Comparison of ENCODE assay signal across 9 cellular contexts in the genomic region with DNA sequence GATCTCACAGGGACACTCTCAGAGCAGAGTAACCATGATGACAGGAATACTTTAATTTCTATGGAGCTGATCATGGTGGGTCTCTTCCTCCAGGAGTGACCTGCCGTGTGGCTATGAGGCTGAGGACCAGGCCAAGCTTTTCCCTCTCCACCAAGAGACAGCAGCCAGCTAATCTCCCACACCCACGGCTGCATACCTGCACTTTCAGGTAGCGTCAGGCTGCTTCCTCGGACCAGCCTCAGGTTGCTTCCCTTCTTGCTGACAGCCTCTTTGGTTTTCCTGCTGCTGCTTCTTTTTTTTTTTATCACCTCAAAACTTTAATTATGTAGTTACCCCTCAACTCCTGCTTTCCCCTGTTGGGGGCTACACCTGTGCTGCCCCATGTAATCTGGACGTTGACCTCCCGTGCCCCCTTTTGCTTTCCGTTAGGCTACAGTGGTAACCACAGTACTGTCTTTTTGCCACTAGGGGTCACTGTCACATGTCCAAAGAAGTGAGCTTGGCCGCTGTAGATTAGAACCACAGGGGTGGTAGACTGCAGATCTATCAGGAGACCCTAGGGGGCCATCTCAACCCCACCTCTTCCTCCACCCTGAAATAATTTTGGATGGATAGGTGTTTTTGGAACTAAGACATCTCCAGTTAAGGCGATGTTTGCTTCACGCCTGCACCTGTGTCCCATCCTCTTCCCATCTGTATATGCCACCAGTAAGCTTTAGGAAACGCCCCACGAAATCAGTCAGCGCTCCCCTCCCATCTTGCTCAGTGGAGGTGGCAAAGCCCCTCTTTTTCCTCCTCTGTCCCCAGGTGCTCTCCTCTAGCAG. TPM values are rescaled to one million over a fixed set of nuclear protein-coding genes. Genes with fewer than 3 reads are reported as not detected.
DNase-seq lines count a peak whose midpoint lies in the region; ATAC-seq, FAIRE-seq and TF ChIP-seq lines count a peak whose summit lies in the region.
"Had no signal": no experiment of that assay in that cellular context is flagged by ENCODE, and none has a peak within 500 bp of the region (broad histone marks: within the 10 kb centered on the region; RNA-seq: fewer than 3 reads in every experiment).

No MANE protein-coding gene starts in this region.

- FAIRE-seq in pancreas (lab: Jason Lieb, UNC) (no peak), urothelium cell line (lab: Jason Lieb, UNC) (no peak)

- no peaks in the 10 kb centered on the region for H3K36me3 ChIP-seq in pancreas

- WGBS in pancreas, 2 donors: 43 to 45% methylated on average over 13 of the region's 13 CpGs

- H3K9me3 ChIP-seq in pancreas: no peaks in the 10 kb centered on the region

- no peak overlapping the region for H3K27ac ChIP-seq in pancreas
- H3K27ac ChIP-seq: skin epidermis had no signal

- intact Hi-C loops in pancreas (cut with DNase I): loop anchor here in 2 of 3 donors (2.0 to 5.0 kb wide), 2 partner anchors 42 to 44 kb away; no protein-coding TSS in a partner anchor

- DNase-seq in HFF-Myc (ENCODE audit: extremely low read depth, low read depth) (peak; percentile 59), NAMALWA (ENCODE audit: low spot score) (peak; percentile 93), SIG-M5 treated with dmso at 0.1 percent for 504 hours (lab: John Stamatoyannopoulos, UW; ENCODE audit: unreplicated experiment) (peak; percentile 86), germinal center (ENCODE audit: low spot score) (peak; percentile 92), pancreas (peak in 4 of 6 donors; percentile 46 to 72 (median 58)), urothelium cell line (ENCODE audit: low spot score) (peak; percentile 87)
- peak; percentile 62 for DNase-seq in activated gamma-delta T cell treated with anti-CD3 and anti-CD28 coated beads, Interleukin-2, amount 50 U/mL, for 16 hours (ENCODE audit: low read depth)

- H3K4me3 ChIP-seq in HFF-Myc (replicated peaks; ENCODE audit: low read depth, low read length): no peak overlapping the region
- H3K4me3 ChIP-seq in pancreas: no peak overlapping the region
- H3K4me3 ChIP-seq: skin epidermis had no signal

- H3K4me1 ChIP-seq in pancreas: no peaks in the 10 kb centered on the region

- no peaks in the 10 kb centered on the region for H3K27me3 ChIP-seq in pancreas

- ATAC-seq in pancreas: peak; percentile 95 to 100 (median 98)

- TF ChIP-seq CTCF in GM12872 (IDR thresholded peaks at IDR 0.05; ENCODE audit: insufficient read depth, low read depth, low read length): peak; percentile 90
- peak; percentile 97 for TF ChIP-seq CTCF in HFF-Myc (IDR thresholded peaks at IDR 0.05; ENCODE audit: low read depth, low read length, missing control alignments)
- peak; percentile 91 to 97 (median 94) for TF ChIP-seq CTCF in pancreas (IDR thresholded peaks at IDR 0.05)

RNA-seq across cellular contexts. Expression of gene PIP4K2C, which starts 7.8 kb away (rescaled TPM):
- 10 to 100 TPM; 11.3 to 17.0 (median 15.4) TPM for total RNA-seq in pancreas
- 10 to 100 TPM in 1 of 2 donors, 1 to 10 TPM in 1; 5.3 to 15.9 TPM for polyA plus RNA-seq in pancreas

RNA-seq across cellular contexts. Expression of gene DTX3, which starts 21.4 kb away (rescaled TPM):
- 10 to 100 TPM in 4 of 6 donors, 1 to 10 TPM in 2; 9.0 to 22.9 (median 12.1) TPM for total RNA-seq in pancreas
- 10 to 100 TPM; 36.6 to 71.7 TPM for polyA plus RNA-seq in pancreas

RNA-seq across cellular contexts. Expression of gene ARHGEF25, which starts 28.0 kb away (rescaled TPM):
- 1 to 10 TPM; 1.8 to 7.0 (median 3.3) TPM for total RNA-seq in pancreas
- polyA plus RNA-seq in pancreas: 10 to 100 TPM; 16.5 to 22.1 TPM

RNA-seq across cellular contexts. Expression of gene KIF5A, which starts 33.4 kb away (rescaled TPM):
- total RNA-seq in pancreas: under 1 TPM; 0.25 to 0.95 (median 0.47) TPM
- polyA plus RNA-seq in pancreas: 1 to 10 TPM in 1 of 2 donors, under 1 TPM in 1; 0.76 to 2.9 TPM

RNA-seq across cellular contexts. Expression of gene DCTN2, which starts 36.2 kb away (rescaled TPM):
- 10 to 100 TPM; 54.9 to 66.2 (median 63.5) TPM for total RNA-seq in pancreas
- 100 to 1,000 TPM in 1 of 2 donors, 10 to 100 TPM in 1; 73.7 to 117 TPM for polyA plus RNA-seq in pancreas
